ENCODE assay signal across 23 cellular contexts in the genomic region with DNA sequence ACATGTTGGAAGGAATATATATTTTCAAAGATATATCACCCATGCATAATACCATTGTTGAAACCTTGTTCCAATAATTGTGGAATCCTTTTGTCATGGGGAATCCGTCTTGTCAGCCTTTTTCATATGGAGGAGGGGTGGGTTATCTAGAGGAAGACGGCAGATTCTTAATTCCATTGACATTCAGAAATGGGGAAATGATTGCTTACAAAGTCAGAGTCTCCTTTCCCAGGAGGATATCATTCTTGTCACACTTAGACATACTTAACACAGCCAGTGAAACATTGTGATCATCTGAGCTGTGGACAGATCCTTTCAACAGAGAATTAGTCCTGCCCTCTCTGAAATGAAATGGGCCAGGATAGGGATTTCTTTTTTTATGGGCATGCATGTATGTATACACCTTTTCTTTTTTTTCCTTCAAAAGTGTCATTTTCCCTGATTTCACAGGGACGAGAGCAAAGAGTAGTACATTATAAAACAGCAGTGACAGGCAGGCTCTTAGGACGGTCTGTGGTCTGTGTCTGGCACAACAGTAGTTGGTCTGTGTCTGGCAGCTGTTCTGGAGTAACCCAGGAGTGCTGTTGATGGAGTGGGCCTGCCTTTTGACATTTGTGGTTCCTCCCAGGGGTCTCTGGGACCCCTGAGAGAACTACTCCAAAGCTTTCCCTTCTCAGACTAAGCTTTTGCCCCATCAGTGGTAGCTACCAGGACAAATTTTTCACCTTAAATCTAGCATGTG.
"Had no signal": no experiment of that assay in that cellular context is flagged by ENCODE, and none has a peak within 500 bp of the region (broad histone marks: within the 10 kb centered on the region; RNA-seq: fewer than 3 reads in every experiment).

No MANE protein-coding gene starts in this region.

- H3K4me2 ChIP-seq: SK-N-SH had no signal

- H3K4me1 ChIP-seq: ascending aorta, body of pancreas, SJCRH30 had no signal

- DNase-seq: activated CD4-positive, alpha-beta memory T cell treated with anti-CD3 and anti-CD28 coated beads for 36 hours; activated CD4-positive, alpha-beta T cell treated with anti-CD3 and anti-CD28 coated beads, Interleukin-2, amount 10 ng/mL, durations not matched to agents 7 days and 5 days; activated CD4-positive, CD25-positive, alpha-beta regulatory T cell; activated CD8-positive, alpha-beta memory T cell treated with anti-CD3 and anti-CD28 coated beads for 24 hours; activated effector memory CD4-positive, alpha-beta T cell treated with anti-CD3 and anti-CD28 coated beads, Interleukin-2, amount 50 U/mL, for 16 hours; activated naive CD4-positive, alpha-beta T cell treated with Interleukin-2 at 50 U/mL for 16 hours; activated naive CD8-positive, alpha-beta T cell treated with anti-CD3 and anti-CD28 coated beads, Interleukin-2, amount 50 U/mL, for 24 hours; activated T-cell treated with anti-CD3 and anti-CD28 coated beads, Interleukin-2, amount 50 U/mL, for 4 hours; amniotic stem cell; body of pancreas; MM.1S; NCI-H146; NCI-H187 treated with DMSO at 0.1 percent for 48 hours; NCI-H2081 treated with DMSO at 0.1 percent for 48 hours; NCI-H2171; NCI-H2227 treated with DMSO at 0.1 percent for 48 hours; NCI-H526; NCI-H82; SJCRH30; SK-N-SH; T-helper 1 cell had no signal

- H3K27ac ChIP-seq: ascending aorta, body of pancreas, SJCRH30 had no signal

- H3K9ac ChIP-seq: SK-N-SH had no signal

- H3K4me3 ChIP-seq: ascending aorta, body of pancreas, SJCRH30 had no signal

- ATAC-seq: activated naive CD4-positive, alpha-beta T cell treated with anti-CD3 and anti-CD28 coated beads, Interleukin-2, amount 50 U/mL, for 72 hours; activated naive CD8-positive, alpha-beta T cell treated with anti-CD3 and anti-CD28 coated beads, Interleukin-2, amount 50 U/mL, for 24 hours; activated T-cell treated with anti-CD3 and anti-CD28 coated beads, Interleukin-2, amount 50 U/mL, for 4 hours; body of pancreas had no signal

- H3K27me3 ChIP-seq: ascending aorta, body of pancreas, SJCRH30 had no signal

- H3K9me2 ChIP-seq: SK-N-SH had no signal

- H3K9me3 ChIP-seq: ascending aorta, body of pancreas, SJCRH30, SK-N-SH had no signal
